1 cellular context compared by ENCODE assay signal in genomic region chr9:23160491-23160890, GRCh38.
TF ChIP-seq lines count a peak whose summit lies in the region.

No MANE protein-coding gene starts in this region.

TF ChIP-seq in liver, 16 proteins besides CTCF, POLR2A, EP300 and RAD21 (continued from another document):
- TF ChIP-seq REST (IDR thresholded peaks at IDR 0.05): no peak
- no peak for TF ChIP-seq JUND (IDR thresholded peaks at IDR 0.05)
- TF ChIP-seq NR2F2 (IDR thresholded peaks at IDR 0.05): no peak
